11 cellular contexts compared by ENCODE assay signal in genomic region chr11:121890377-121890776, GRCh38.
DNase-seq lines count a peak whose midpoint lies in the region; ATAC-seq and TF ChIP-seq lines count a peak whose summit lies in the region.
"Had no signal": no experiment of that assay in that cellular context is flagged by ENCODE, and none has a peak within 500 bp of the region (broad histone marks: within the 10 kb centered on the region; RNA-seq: fewer than 3 reads in every experiment).

No MANE protein-coding gene starts in this region.

- H4K20me1 ChIP-seq in fibroblast of lung (ENCODE audit: control insufficient read depth, extremely low read depth, insufficient read depth, low read length): no peaks in the 10 kb centered on the region

- H3K4me2 ChIP-seq in fibroblast of lung (ENCODE audit: extremely low read depth, insufficient read depth, low read length): no peak overlapping the region

- H3K36me3 ChIP-seq in RWPE2 (ENCODE audit: low read depth) (no peaks in the 10 kb centered on the region), fibroblast of lung (ENCODE audit: control insufficient read depth, insufficient read depth, low read length) (no peaks in the 10 kb centered on the region), prostate gland (no peaks in the 10 kb centered on the region)

- peak overlapping the region; percentile 98 for H3K27ac ChIP-seq in RWPE2 (ENCODE audit: poor library complexity, severe bottlenecking)
- no peak overlapping the region for H3K27ac ChIP-seq in fibroblast of lung (ENCODE audit: insufficient read depth, low read length)
- H3K27ac ChIP-seq in prostate gland: no peak overlapping the region
- H3K27ac ChIP-seq: body of pancreas had no signal

- intact Hi-C loops in prostate gland (cut with DNase I): loop anchor here (10.0 kb wide), 1 partner anchor 114 kb away; no protein-coding TSS in a partner anchor

- WGBS in prostate gland: 61% methylated on average over 2 of the region's 2 CpGs

- DNase-seq in ELR (ENCODE audit: low read depth) (peak; percentile 56), RWPE2 (ENCODE audit: low spot score) (no peak), fibroblast of lung (ENCODE audit: low read depth in 2 of 2) (peak; percentile 73 to 99), pons (ENCODE audit: low spot score) (peak; percentile 23), iPS-NIHi11 (ENCODE audit: low spot score) (no peak), NCI-H69 (lab: John Stamatoyannopoulos, UW) (no peak), prostate gland (ENCODE audit: low spot score) (no peak)
- DNase-seq: body of pancreas, NCI-H2171, RPMI8226 had no signal

- TF ChIP-seq POLR2A in prostate gland (IDR thresholded peaks at IDR 0.05): no peak

- ATAC-seq in RWPE2 (ENCODE audit: low read depth) (no peak), GM18519 (IDR thresholded peaks at IDR 0.05; ENCODE audit: low FRiP score, unreplicated experiment) (no peak)
- ATAC-seq: body of pancreas had no signal

- no peak overlapping the region for H3K4me3 ChIP-seq in RWPE2 (ENCODE audit: severe bottlenecking)
- no peak overlapping the region for H3K4me3 ChIP-seq in fibroblast of lung (replicated peaks in 1 of 4; ENCODE audit: control extremely low read depth in 1 of 4, insufficient read depth in 1 of 4, low read depth in 3 of 4, low read length in 4 of 4)
- no peak overlapping the region for H3K4me3 ChIP-seq in prostate gland
- H3K4me3 ChIP-seq: body of pancreas had no signal

- no peaks in the 10 kb centered on the region for H3K27me3 ChIP-seq in RWPE2 (ENCODE audit: insufficient read depth, poor library complexity, severe bottlenecking)
- H3K27me3 ChIP-seq in fibroblast of lung (ENCODE audit: control insufficient read depth, insufficient read depth, low read length): no peaks in the 10 kb centered on the region
- no peaks in the 10 kb centered on the region for H3K27me3 ChIP-seq in prostate gland (replicated peaks; ENCODE audit: insufficient read depth)
- H3K27me3 ChIP-seq: body of pancreas had no signal

- no peak for TF ChIP-seq CTCF in RWPE2 (IDR thresholded peaks at IDR 0.05; ENCODE audit: poor library complexity, severe bottlenecking)
- TF ChIP-seq CTCF in fibroblast of lung (conservative IDR thresholded peaks at IDR 0.05 in 1 of 2, IDR thresholded peaks at IDR 0.05 in 1 of 2; ENCODE audit: low read depth in 1 of 2, low read length in 2 of 2): no peak
- TF ChIP-seq CTCF in prostate gland (IDR thresholded peaks at IDR 0.05): no peak

- no peak overlapping the region for H3K9ac ChIP-seq in fibroblast of lung (ENCODE audit: insufficient read depth, low read length)

- H3K79me2 ChIP-seq in fibroblast of lung (ENCODE audit: control insufficient read depth, insufficient read depth, low read length): no peaks in the 10 kb centered on the region

- H3K4me1 ChIP-seq in RWPE2 (ENCODE audit: insufficient read depth, poor library complexity, severe bottlenecking): peaks cover 53% of the 10 kb centered on the region
- H3K4me1 ChIP-seq in fibroblast of lung (ENCODE audit: control insufficient read depth, extremely low read depth, insufficient read depth, low read length): peaks cover 10% of the 10 kb centered on the region
- H3K4me1 ChIP-seq in prostate gland (replicated peaks): no peaks in the 10 kb centered on the region
- H3K4me1 ChIP-seq: body of pancreas had no signal

- H3K9me3 ChIP-seq in RWPE2 (ENCODE audit: severe bottlenecking) (no peaks in the 10 kb centered on the region), fibroblast of lung (ENCODE audit: control insufficient read depth, insufficient read depth, low read depth, low read length) (no peaks in the 10 kb centered on the region), prostate gland (no peaks in the 10 kb centered on the region)
- H3K9me3 ChIP-seq: body of pancreas had no signal

- no peak overlapping the region for H2AFZ ChIP-seq in fibroblast of lung (ENCODE audit: low read length)

Comparison
In these comparisons a context has a peak if more than half of its experiments do, and no peak if none do; other contexts are left out.
1. DNase-seq: peak in ELR (single experiment), fibroblast of lung (2 of 2) and pons (single experiment); none in RWPE2 (single experiment), iPS-NIHi11 (single experiment), NCI-H69 (single experiment) and prostate gland (single experiment).